ENCODE assay signal across 1 cellular context in the genomic region with DNA sequence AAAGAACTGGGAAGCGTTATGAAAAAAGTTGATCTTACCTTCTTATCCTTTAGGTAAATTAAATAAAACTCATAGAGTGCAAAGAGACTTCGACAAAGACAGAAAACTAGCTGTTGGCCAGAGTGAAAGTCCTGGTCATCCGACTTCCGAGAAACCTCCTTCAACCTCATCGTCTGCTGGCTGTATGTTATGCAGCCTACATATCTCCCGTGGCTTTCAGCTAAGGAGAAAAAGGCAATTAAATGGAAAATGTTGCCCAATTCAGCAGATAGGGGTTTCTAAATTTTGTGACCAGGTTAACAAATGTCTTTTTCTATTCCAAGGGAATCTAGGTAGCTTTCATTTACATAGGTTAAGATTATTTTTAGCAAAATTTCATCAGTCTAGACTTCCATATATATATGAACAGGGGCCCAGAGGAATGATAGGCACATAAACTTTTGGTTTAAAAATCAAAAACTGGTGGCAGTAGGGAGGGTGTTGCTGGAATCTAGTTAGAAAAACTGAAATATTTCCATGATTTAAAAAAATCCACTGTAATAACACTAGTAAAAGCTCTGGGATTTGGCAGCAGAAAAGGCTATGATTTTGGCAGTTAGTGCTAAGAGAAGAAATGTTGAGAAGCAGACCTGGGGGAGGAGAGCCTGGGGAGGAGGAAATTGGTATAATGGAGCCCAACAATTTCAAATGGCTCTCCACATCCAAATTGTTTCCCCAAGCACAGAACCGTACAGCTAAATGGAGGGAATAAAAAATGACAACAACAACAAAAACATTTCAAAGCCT.
TF ChIP-seq lines count a peak whose summit lies in the region.

No MANE protein-coding gene starts in this region.

TF ChIP-seq in SK-N-SH treated with all-trans-retinoic acid at 6 μM for 48 hours, 23 proteins besides CTCF, POLR2A, EP300 and RAD21 (continued from another document):
- TF ChIP-seq CSRNP3 (CRISPR knock-in tag; IDR thresholded peaks at IDR 0.05), result no peak
